8 cellular contexts compared by ENCODE assay signal in the genomic region with DNA sequence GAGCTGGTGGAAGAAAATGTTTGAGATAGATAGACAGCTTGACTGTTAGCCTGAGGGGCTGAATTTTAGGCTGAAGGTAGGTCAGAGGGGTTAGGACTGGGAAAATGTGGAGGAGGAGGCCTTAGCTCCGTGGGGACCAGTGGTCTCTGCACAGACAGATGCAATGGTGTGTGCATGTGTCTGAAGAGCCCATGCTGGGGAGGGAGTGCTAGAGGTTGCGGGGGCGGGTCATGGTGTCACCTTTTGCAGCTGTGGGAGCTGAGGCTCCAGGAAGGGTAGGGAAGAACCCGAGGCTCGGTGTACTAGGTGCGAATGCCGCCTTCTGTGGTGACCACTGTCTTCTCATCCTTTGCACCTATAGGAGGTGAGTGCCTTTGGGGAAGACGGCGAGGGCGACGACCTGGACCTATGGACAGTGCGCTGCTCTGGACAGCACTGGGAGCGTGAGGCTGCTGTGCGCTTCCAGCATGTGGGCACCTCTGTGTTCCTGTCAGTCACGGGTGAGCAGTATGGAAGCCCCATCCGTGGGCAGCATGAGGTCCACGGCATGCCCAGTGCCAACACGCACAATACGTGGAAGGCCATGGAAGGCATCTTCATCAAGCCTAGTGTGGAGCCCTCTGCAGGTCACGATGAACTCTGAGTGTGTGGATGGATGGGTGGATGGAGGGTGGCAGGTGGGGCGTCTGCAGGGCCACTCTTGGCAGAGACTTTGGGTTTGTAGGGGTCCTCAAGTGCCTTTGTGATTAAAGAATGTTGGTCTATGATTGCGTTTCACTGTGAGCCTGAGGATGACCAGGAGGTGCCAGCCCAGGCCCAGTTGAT. TPM values are rescaled to one million over a fixed set of nuclear protein-coding genes. Genes with fewer than 3 reads are reported as not detected.
DNase-seq lines count a peak whose midpoint lies in the region; ATAC-seq and TF ChIP-seq lines count a peak whose summit lies in the region.

No MANE protein-coding gene starts in this region.

- no peak for ATAC-seq in activated naive CD8-positive, alpha-beta T cell treated with anti-CD3 and anti-CD28 coated beads, Interleukin-2, amount 50 U/mL, for 24 hours
- no peak for ATAC-seq in naive B cell (ENCODE audit: low read depth in 2 of 2)

- H3K27ac Mint-ChIP-seq in CD4-positive, alpha-beta memory T cell = peak overlapping the region; percentile 41 to 95 (median 89)
- H3K27ac Mint-ChIP-seq in activated naive CD8-positive, alpha-beta T cell treated with anti-CD3 and anti-CD28 coated beads, Interleukin-2, amount 50 U/mL, for 24 hours = peak overlapping the region; percentile 87
- H3K27ac Mint-ChIP-seq in naive B cell = peak overlapping the region in 1 of 6 donors; percentile 80

- no peaks in the 10 kb centered on the region for H3K9me3 Mint-ChIP-seq in CD4-positive, alpha-beta memory T cell
- H3K9me3 Mint-ChIP-seq in activated naive CD8-positive, alpha-beta T cell treated with anti-CD3 and anti-CD28 coated beads, Interleukin-2, amount 50 U/mL, for 24 hours = no peaks in the 10 kb centered on the region
- H3K9me3 Mint-ChIP-seq in naive B cell = no peaks in the 10 kb centered on the region

- H3K4me3 Mint-ChIP-seq in CD4-positive, alpha-beta memory T cell = peak overlapping the region; percentile 72 to 89 (median 84)
- peak overlapping the region; percentile 92 for H3K4me3 Mint-ChIP-seq in activated naive CD8-positive, alpha-beta T cell treated with anti-CD3 and anti-CD28 coated beads, Interleukin-2, amount 50 U/mL, for 24 hours
- peak overlapping the region in 7 of 8 donors; percentile 69 to 95 (median 89) for H3K4me3 Mint-ChIP-seq in naive B cell

- DNase-seq in CD4-positive, alpha-beta memory T cell = peak in 1 of 5 donors; percentile 10
- DNase-seq in HL-60 (ENCODE audit: low read depth in 1 of 2, low spot score in 1 of 2) = no peak
- DNase-seq in activated naive CD8-positive, alpha-beta T cell treated with anti-CD3 and anti-CD28 coated beads, Interleukin-2, amount 50 U/mL, for 24 hours = no peak
- DNase-seq in naive B cell = no peak
- no peak for DNase-seq in HUDEP-2 (lab: John Stamatoyannopoulos, UW; ENCODE audit: unreplicated experiment in 76 of 76)
- no peak for DNase-seq in kidney tubule cell (ENCODE audit: low spot score)
- DNase-seq in NOMO-1 (lab: John Stamatoyannopoulos, UW; ENCODE audit: unreplicated experiment in 2 of 2) = no peak
- DNase-seq in stimulated activated CD4-positive, alpha-beta T cell treated with anti-CD3 and anti-CD28 coated beads, Interleukin-2, amount 100 ng/mL, for 48 hours = no peak

- H3K4me3 ChIP-seq in CD4-positive, alpha-beta memory T cell (ENCODE audit: low read length in 2 of 2) = no peak overlapping the region
- peak overlapping the region; percentile 64 for H3K4me3 ChIP-seq in HL-60 (replicated peaks; ENCODE audit: insufficient read depth, low read length)

- no peaks in the 10 kb centered on the region for H3K9me3 ChIP-seq in CD4-positive, alpha-beta memory T cell (ENCODE audit: control insufficient read depth in 1 of 2, low read length in 2 of 2)

- intact Hi-C loops in CD4-positive, alpha-beta memory T cell (cut with micrococcal nuclease) = no loop called here

- no peaks in the 10 kb centered on the region for H3K27me3 ChIP-seq in CD4-positive, alpha-beta memory T cell (ENCODE audit: insufficient read depth, low read length)
- H3K27me3 ChIP-seq in HL-60 (ENCODE audit: insufficient read depth, poor library complexity, severe bottlenecking) = no peaks in the 10 kb centered on the region

- peaks cover 0 to 1% of the 10 kb centered on the region in 2 donors for H3K27me3 Mint-ChIP-seq in CD4-positive, alpha-beta memory T cell
- H3K27me3 Mint-ChIP-seq in activated naive CD8-positive, alpha-beta T cell treated with anti-CD3 and anti-CD28 coated beads, Interleukin-2, amount 50 U/mL, for 24 hours = peaks cover 7% of the 10 kb centered on the region
- H3K27me3 Mint-ChIP-seq in naive B cell = peaks cover 0 to 3% (median 0%) of the 10 kb centered on the region in 3 donors

- peaks cover 17 to 39% (median 29%) of the 10 kb centered on the region in 4 donors for H3K4me1 Mint-ChIP-seq in CD4-positive, alpha-beta memory T cell
- peaks cover 32% of the 10 kb centered on the region for H3K4me1 Mint-ChIP-seq in activated naive CD8-positive, alpha-beta T cell treated with anti-CD3 and anti-CD28 coated beads, Interleukin-2, amount 50 U/mL, for 24 hours
- peaks cover 29 to 35% (median 34%) of the 10 kb centered on the region in 3 donors for H3K4me1 Mint-ChIP-seq in naive B cell

- H3K36me3 ChIP-seq in CD4-positive, alpha-beta memory T cell (ENCODE audit: insufficient read depth, low read length) = peaks cover 6% of the 10 kb centered on the region

- POLR2A ChIA-PET in CD4-positive, alpha-beta memory T cell (lab: Charles Lee; ENCODE audit: partially characterized antibody) = interaction anchor here (0.9 to 7.1 kb wide), 6 partner anchors 9 to 293 kb away, joined by 3 to 201 read pairs (median 14); partner anchors contain the start of genes PPIL2, UBE2L3 and YDJC

- no peak overlapping the region for H3K27ac ChIP-seq in CD4-positive, alpha-beta memory T cell (ENCODE audit: low read depth, low read length)
- no peak overlapping the region for H3K27ac ChIP-seq in HL-60 (replicated peaks)

- H3K36me3 Mint-ChIP-seq in CD4-positive, alpha-beta memory T cell = peaks cover 14 to 25% of the 10 kb centered on the region in 2 donors
- H3K36me3 Mint-ChIP-seq in activated naive CD8-positive, alpha-beta T cell treated with anti-CD3 and anti-CD28 coated beads, Interleukin-2, amount 50 U/mL, for 24 hours (ENCODE audit: low read depth) = peaks cover 33% of the 10 kb centered on the region
- H3K36me3 Mint-ChIP-seq in naive B cell = peaks cover 0 to 4% of the 10 kb centered on the region in 2 donors

- peaks cover 27% of the 10 kb centered on the region for H3K4me1 ChIP-seq in CD4-positive, alpha-beta memory T cell (ENCODE audit: insufficient read depth, low read length)

- CTCF ChIA-PET in CD4-positive, alpha-beta memory T cell (lab: Charles Lee; ENCODE audit: partially characterized antibody) = interaction anchor here (1.2 to 7.2 kb wide), 9 partner anchors 9 to 76 kb away, joined by 3 to 245 read pairs (median 6); partner anchors contain the start of genes CCDC116, PPIL2 and YDJC

- TF ChIP-seq CTCF in HL-60 (IDR thresholded peaks at IDR 0.05; ENCODE audit: insufficient read depth, low read length) = peak; percentile 23

RNA-seq across cellular contexts. Expression of gene SDF2L1, which starts 1.6 kb away (rescaled TPM):
- total RNA-seq in CD4-positive, alpha-beta memory T cell = 10 to 100 TPM; 39.6 to 44.3 TPM
- polyA plus RNA-seq in CD4-positive, alpha-beta memory T cell = 10 to 100 TPM; 78.0 to 99.1 TPM
- polyA plus RNA-seq in naive B cell (ENCODE audit: low read depth in 6 of 6) = 10 to 100 TPM; 36.9 to 69.4 (median 39.1) TPM

RNA-seq across cellular contexts. Expression of gene CCDC116, which starts 11.2 kb away (rescaled TPM):
- total RNA-seq in CD4-positive, alpha-beta memory T cell = under 1 TPM; 0.19 to 0.29 TPM
- polyA plus RNA-seq in CD4-positive, alpha-beta memory T cell = not detected
- polyA plus RNA-seq in naive B cell (ENCODE audit: low read depth in 6 of 6) = not detected

RNA-seq across cellular contexts. Expression of gene YDJC, which starts 13.9 kb away (rescaled TPM):
- 10 to 100 TPM; 45.7 to 46.0 TPM for total RNA-seq in CD4-positive, alpha-beta memory T cell
- 10 to 100 TPM; 47.5 to 52.8 TPM for polyA plus RNA-seq in CD4-positive, alpha-beta memory T cell
- 10 to 100 TPM; 54.7 to 97.9 (median 65.1) TPM for polyA plus RNA-seq in naive B cell (ENCODE audit: low read depth in 6 of 6)

RNA-seq across cellular contexts. Expression of gene PPIL2, which starts 22.1 kb away (rescaled TPM):
- 10 to 100 TPM; 75.5 to 81.4 TPM for total RNA-seq in CD4-positive, alpha-beta memory T cell
- 10 to 100 TPM; 12.0 to 38.9 TPM for polyA plus RNA-seq in CD4-positive, alpha-beta memory T cell
- 10 to 100 TPM; 19.7 to 35.4 (median 25.2) TPM for polyA plus RNA-seq in naive B cell (ENCODE audit: low read depth in 6 of 6)
